In the genomic region with DNA sequence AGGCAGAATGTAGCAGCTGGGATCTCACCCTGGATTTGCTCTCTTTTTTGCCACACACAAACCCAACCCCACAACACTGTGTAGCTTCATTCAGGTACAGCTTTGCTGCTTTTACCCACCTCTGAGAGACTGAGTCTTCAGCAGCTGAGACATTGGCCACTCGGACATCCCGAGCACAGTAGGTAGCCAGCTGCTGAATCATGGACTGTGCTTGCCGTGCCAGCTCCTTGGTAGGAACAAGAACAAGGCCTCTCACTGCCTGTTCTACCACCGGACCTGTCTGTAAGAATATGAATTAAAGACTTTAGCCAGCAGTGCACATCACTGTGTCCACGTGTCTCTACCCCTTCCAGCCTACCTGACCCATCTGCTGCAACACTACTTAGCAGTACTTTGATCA, we compare ENCODE assay signal across 9 cellular contexts. TPM values are rescaled to one million over a fixed set of nuclear protein-coding genes. Genes with fewer than 3 reads are reported as not detected.
DNase-seq lines count a peak whose midpoint lies in the region; ATAC-seq and TF ChIP-seq lines count a peak whose summit lies in the region.
"Had no signal": no experiment of that assay in that cellular context is flagged by ENCODE, and none has a peak within 500 bp of the region (broad histone marks: within the 10 kb centered on the region; RNA-seq: fewer than 3 reads in every experiment).

No MANE protein-coding gene starts in this region.

- ATAC-seq in GM21360 (IDR thresholded peaks at IDR 0.05; ENCODE audit: unreplicated experiment): no peak
- ATAC-seq in GM19328 (IDR thresholded peaks at IDR 0.05; ENCODE audit: unreplicated experiment): no peak
- no peak for ATAC-seq in GM18873 (IDR thresholded peaks at IDR 0.05; ENCODE audit: low FRiP score, unreplicated experiment)

- H3K27ac ChIP-seq in SU-DHL-6 (ENCODE audit: low read depth, low read length): no peak overlapping the region
- peak overlapping the region in 2 of 4 donors; percentile 92 to 94 for H3K27ac ChIP-seq in sigmoid colon

- H3F3A ChIP-seq in SU-DHL-6 (ENCODE audit: insufficient read depth): peaks cover 4% of the 10 kb centered on the region; the same call in 1 of the 2 replicates

- H4K20me1 ChIP-seq in SU-DHL-6 (ENCODE audit: low read depth, low read length): no peaks in the 10 kb centered on the region

- 50 to 75% methylated on average over 5 of the region's 5 CpGs for WGBS in sigmoid colon, 2 donors

- H3K4me3 ChIP-seq in GM12864 (ENCODE audit: low read depth, low read length): peak overlapping the region; percentile 91
- peak overlapping the region; percentile 77 for H3K4me3 ChIP-seq in SU-DHL-6 (ENCODE audit: insufficient read depth, low read length, poor library complexity, severe bottlenecking)
- peak overlapping the region; percentile 96 for H3K4me3 ChIP-seq in fibroblast of villous mesenchyme (ENCODE audit: low read depth, low read length)
- H3K4me3 ChIP-seq in sigmoid colon: peak overlapping the region; percentile 55 to 89 (median 86)

- H3K4me2 ChIP-seq in SU-DHL-6 (ENCODE audit: low read depth, low read length, poor library complexity, severe bottlenecking): peak overlapping the region; percentile 73

- peaks cover 0 to 25% (median 22%) of the 10 kb centered on the region in 4 donors for H3K4me1 ChIP-seq in sigmoid colon

- peaks cover 40% of the 10 kb centered on the region for H3K79me2 ChIP-seq in SU-DHL-6 (ENCODE audit: insufficient read depth, low read length)

- no peaks in the 10 kb centered on the region for H3K9me3 ChIP-seq in SU-DHL-6 (ENCODE audit: insufficient read depth, low read length)
- H3K9me3 ChIP-seq in sigmoid colon: no peaks in the 10 kb centered on the region

- DNase-seq in GM12864 (ENCODE audit: low read depth): no peak
- DNase-seq in fibroblast of villous mesenchyme (ENCODE audit: low read depth): no peak
- DNase-seq in sigmoid colon: no peak
- no peak for DNase-seq in amygdala (lab: John Stamatoyannopoulos, UW)
- DNase-seq: kidney glomerular epithelial cell had no signal

- peaks cover 21% of the 10 kb centered on the region for H3K36me3 ChIP-seq in SU-DHL-6 (ENCODE audit: low read length)
- H3K36me3 ChIP-seq in sigmoid colon: peaks cover 40 to 66% (median 46%) of the 10 kb centered on the region in 4 donors

- peak overlapping the region; percentile 76 for H3K9ac ChIP-seq in SU-DHL-6 (ENCODE audit: low read length)

- no peak overlapping the region for H2AFZ ChIP-seq in SU-DHL-6 (ENCODE audit: low read depth, low read length, severe bottlenecking)

- TF ChIP-seq EP300 in sigmoid colon (IDR thresholded peaks at IDR 0.05): no peak

- H3K9me2 ChIP-seq in SU-DHL-6 (replicated peaks; ENCODE audit: insufficient read depth, low read length): no peaks in the 10 kb centered on the region

- no peak for TF ChIP-seq POLR2A in sigmoid colon (IDR thresholded peaks at IDR 0.05)

- TF ChIP-seq CTCF in GM12864 (IDR thresholded peaks at IDR 0.05; ENCODE audit: low read depth, low read length, missing control alignments) (no peak), SU-DHL-6 (IDR thresholded peaks at IDR 0.05; ENCODE audit: insufficient read depth, low read length, poor library complexity, severe bottlenecking) (no peak), fibroblast of villous mesenchyme (IDR thresholded peaks at IDR 0.05; ENCODE audit: insufficient read depth, low read depth, low read length) (no peak), sigmoid colon (IDR thresholded peaks at IDR 0.05) (no peak)

- intact Hi-C loops in sigmoid colon (cut with DNase I): no loop called here

- H3K27me3 ChIP-seq in SU-DHL-6 (ENCODE audit: low read length): no peaks in the 10 kb centered on the region
- no peaks in the 10 kb centered on the region for H3K27me3 ChIP-seq in sigmoid colon

RNA-seq across cellular contexts. Expression of gene DDX56, which starts 0.9 kb away (rescaled TPM):
- total RNA-seq in fibroblast of villous mesenchyme (44.8 and 57.0 TPM in 2 replicates), sigmoid colon (10 to 100 TPM; 27.8 to 56.1 (median 44.2) TPM)
- 10 to 100 TPM; 14.6 to 60.5 (median 19.2) TPM for polyA plus RNA-seq in sigmoid colon

RNA-seq across cellular contexts. Expression of gene TMED4, which starts 9.3 kb away (rescaled TPM):
- total RNA-seq in fibroblast of villous mesenchyme (54.4 and 84.2 TPM in 2 replicates), sigmoid colon (100 to 1,000 TPM; 114 to 209 (median 154) TPM)
- 10 to 100 TPM; 18.6 to 49.8 (median 20.8) TPM for polyA plus RNA-seq in sigmoid colon

RNA-seq across cellular contexts. Expression of gene NPC1L1, which starts 31.6 kb away (rescaled TPM):
- total RNA-seq in fibroblast of villous mesenchyme (not detected in 2 replicates), sigmoid colon (under 1 TPM; 0.33 to 0.83 (median 0.45) TPM)
- under 1 TPM in 1 of 3 donors, not detected in 2; 0.09 TPM for polyA plus RNA-seq in sigmoid colon

RNA-seq across cellular contexts. Expression of gene OGDH, which starts 33.7 kb away (rescaled TPM):
- 75.7 and 99.7 TPM in 2 replicates for total RNA-seq in fibroblast of villous mesenchyme
- total RNA-seq in sigmoid colon: 100 to 1,000 TPM in 2 of 4 donors, 10 to 100 TPM in 2; 65.5 to 102 (median 98.3) TPM
- 10 to 100 TPM; 39.0 to 74.4 (median 68.0) TPM for polyA plus RNA-seq in sigmoid colon
